In the genomic region with DNA sequence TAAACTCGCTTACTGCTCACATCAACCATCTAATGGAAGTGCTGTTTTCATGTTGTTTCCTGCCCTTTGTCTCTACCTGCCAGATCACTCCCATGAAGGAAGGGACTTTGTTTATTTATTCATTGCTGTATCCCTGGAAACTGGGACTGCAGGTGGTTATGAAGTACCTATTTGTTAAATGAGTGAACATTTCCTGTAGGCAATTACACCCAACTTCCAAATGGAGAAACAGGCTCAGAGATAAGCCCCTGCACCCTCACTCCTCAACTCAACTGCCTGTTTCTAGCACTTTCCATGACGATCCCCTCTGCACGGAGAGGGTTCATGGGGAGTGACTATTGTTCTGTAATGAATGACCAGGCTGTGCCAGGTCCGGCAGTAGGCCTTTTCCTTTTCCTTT, we compare ENCODE assay signal across 1 cellular context.
TF ChIP-seq lines count a peak whose summit lies in the region.

No MANE protein-coding gene starts in this region.

TF ChIP-seq in HepG2, 621 proteins besides CTCF, POLR2A, EP300 and RAD21 (continued from another document and continues in another):
- TF ChIP-seq, protein P1, sequence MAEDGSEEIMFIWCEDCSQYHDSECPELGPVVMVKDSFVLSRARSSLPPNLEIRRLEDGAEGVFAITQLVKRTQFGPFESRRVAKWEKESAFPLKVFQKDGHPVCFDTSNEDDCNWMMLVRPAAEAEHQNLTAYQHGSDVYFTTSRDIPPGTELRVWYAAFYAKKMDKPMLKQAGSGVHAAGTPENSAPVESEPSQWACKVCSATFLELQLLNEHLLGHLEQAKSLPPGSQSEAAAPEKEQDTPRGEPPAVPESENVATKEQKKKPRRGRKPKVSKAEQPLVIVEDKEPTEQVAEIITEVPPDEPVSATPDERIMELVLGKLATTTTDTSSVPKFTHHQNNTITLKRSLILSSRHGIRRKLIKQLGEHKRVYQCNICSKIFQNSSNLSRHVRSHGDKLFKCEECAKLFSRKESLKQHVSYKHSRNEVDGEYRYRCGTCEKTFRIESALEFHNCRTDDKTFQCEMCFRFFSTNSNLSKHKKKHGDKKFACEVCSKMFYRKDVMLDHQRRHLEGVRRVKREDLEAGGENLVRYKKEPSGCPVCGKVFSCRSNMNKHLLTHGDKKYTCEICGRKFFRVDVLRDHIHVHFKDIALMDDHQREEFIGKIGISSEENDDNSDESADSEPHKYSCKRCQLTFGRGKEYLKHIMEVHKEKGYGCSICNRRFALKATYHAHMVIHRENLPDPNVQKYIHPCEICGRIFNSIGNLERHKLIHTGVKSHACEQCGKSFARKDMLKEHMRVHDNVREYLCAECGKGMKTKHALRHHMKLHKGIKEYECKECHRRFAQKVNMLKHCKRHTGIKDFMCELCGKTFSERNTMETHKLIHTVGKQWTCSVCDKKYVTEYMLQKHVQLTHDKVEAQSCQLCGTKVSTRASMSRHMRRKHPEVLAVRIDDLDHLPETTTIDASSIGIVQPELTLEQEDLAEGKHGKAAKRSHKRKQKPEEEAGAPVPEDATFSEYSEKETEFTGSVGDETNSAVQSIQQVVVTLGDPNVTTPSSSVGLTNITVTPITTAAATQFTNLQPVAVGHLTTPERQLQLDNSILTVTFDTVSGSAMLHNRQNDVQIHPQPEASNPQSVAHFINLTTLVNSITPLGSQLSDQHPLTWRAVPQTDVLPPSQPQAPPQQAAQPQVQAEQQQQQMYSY (CRISPR knock-in tag; IDR thresholded peaks at IDR 0.05), result no peak
- TF ChIP-seq ZNF644 (CRISPR knock-in tag; IDR thresholded peaks at IDR 0.05; ENCODE audit: low read depth) (no peak), FOXA1 (IDR thresholded peaks at IDR 0.05) (no peak), FOXA1 (CRISPR knock-in tag; IDR thresholded peaks at IDR 0.05) (no peak), ZNF431 (CRISPR knock-in tag; IDR thresholded peaks at IDR 0.05; ENCODE audit: borderline replicate concordance, low read depth) (no peak), RARG (CRISPR knock-in tag; IDR thresholded peaks at IDR 0.05; ENCODE audit: low read depth) (no peak), NR1H2 (CRISPR knock-in tag; IDR thresholded peaks at IDR 0.05; ENCODE audit: borderline replicate concordance, low read depth) (no peak), MED13 (CRISPR knock-in tag; IDR thresholded peaks at IDR 0.05) (no peak), PHF21A (CRISPR knock-in tag; IDR thresholded peaks at IDR 0.05) (no peak), ZNF841 (CRISPR knock-in tag; IDR thresholded peaks at IDR 0.05; ENCODE audit: borderline replicate concordance) (no peak), FOXJ3 (CRISPR knock-in tag; IDR thresholded peaks at IDR 0.05; ENCODE audit: borderline replicate concordance) (no peak), MEIS2 (CRISPR knock-in tag; IDR thresholded peaks at IDR 0.05) (no peak), ZNF773 (CRISPR knock-in tag; IDR thresholded peaks at IDR 0.05; ENCODE audit: borderline replicate concordance) (no peak), ZNF382 (CRISPR knock-in tag; IDR thresholded peaks at IDR 0.05; ENCODE audit: borderline replicate concordance) (no peak), SAP130 (CRISPR knock-in tag; IDR thresholded peaks at IDR 0.05; ENCODE audit: low read depth) (peak; percentile 54), ZKSCAN8 (CRISPR knock-in tag; IDR thresholded peaks at IDR 0.05; ENCODE audit: borderline replicate concordance) (no peak), ZNF75D (CRISPR knock-in tag; IDR thresholded peaks at IDR 0.05; ENCODE audit: borderline replicate concordance) (no peak), ZZZ3 (CRISPR knock-in tag; IDR thresholded peaks at IDR 0.05; ENCODE audit: borderline replicate concordance) (no peak), CAMTA2 (CRISPR knock-in tag; IDR thresholded peaks at IDR 0.05; ENCODE audit: borderline replicate concordance) (no peak), ZNF446 (CRISPR knock-in tag; IDR thresholded peaks at IDR 0.05) (no peak), NRL (CRISPR knock-in tag; IDR thresholded peaks at IDR 0.05; ENCODE audit: borderline replicate concordance) (no peak), SMAD3 (CRISPR knock-in tag; IDR thresholded peaks at IDR 0.05) (no peak), ISX (CRISPR knock-in tag; conservative IDR thresholded peaks at IDR 0.05) (no peak), CEBPB (IDR thresholded peaks at IDR 0.05; ENCODE audit: borderline replicate concordance, low read depth, low read length) (no peak), ERF (CRISPR knock-in tag; IDR thresholded peaks at IDR 0.05) (no peak), NFE2 (CRISPR knock-in tag; IDR thresholded peaks at IDR 0.05) (no peak), EHMT2 (IDR thresholded peaks at IDR 0.05; ENCODE audit: borderline replicate concordance, low read depth, low read length) (0 out of 2 replicates have a peak, but pooled peaks have one; percentile 41), ZFYVE20 (CRISPR knock-in tag; IDR thresholded peaks at IDR 0.05; ENCODE audit: borderline replicate concordance, low read depth) (no peak), ZMYM4 (CRISPR knock-in tag; IDR thresholded peaks at IDR 0.05) (no peak)
- TF ChIP-seq, protein P2, sequence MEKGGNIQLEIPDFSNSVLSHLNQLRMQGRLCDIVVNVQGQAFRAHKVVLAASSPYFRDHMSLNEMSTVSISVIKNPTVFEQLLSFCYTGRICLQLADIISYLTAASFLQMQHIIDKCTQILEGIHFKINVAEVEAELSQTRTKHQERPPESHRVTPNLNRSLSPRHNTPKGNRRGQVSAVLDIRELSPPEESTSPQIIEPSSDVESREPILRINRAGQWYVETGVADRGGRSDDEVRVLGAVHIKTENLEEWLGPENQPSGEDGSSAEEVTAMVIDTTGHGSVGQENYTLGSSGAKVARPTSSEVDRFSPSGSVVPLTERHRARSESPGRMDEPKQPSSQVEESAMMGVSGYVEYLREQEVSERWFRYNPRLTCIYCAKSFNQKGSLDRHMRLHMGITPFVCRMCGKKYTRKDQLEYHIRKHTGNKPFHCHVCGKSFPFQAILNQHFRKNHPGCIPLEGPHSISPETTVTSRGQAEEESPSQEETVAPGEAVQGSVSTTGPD (CRISPR knock-in tag; IDR thresholded peaks at IDR 0.05), result no peak
- TF ChIP-seq, protein P3, sequence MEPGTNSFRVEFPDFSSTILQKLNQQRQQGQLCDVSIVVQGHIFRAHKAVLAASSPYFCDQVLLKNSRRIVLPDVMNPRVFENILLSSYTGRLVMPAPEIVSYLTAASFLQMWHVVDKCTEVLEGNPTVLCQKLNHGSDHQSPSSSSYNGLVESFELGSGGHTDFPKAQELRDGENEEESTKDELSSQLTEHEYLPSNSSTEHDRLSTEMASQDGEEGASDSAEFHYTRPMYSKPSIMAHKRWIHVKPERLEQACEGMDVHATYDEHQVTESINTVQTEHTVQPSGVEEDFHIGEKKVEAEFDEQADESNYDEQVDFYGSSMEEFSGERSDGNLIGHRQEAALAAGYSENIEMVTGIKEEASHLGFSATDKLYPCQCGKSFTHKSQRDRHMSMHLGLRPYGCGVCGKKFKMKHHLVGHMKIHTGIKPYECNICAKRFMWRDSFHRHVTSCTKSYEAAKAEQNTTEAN (CRISPR knock-in tag; conservative IDR thresholded peaks at IDR 0.05), result no peak
- TF ChIP-seq, protein P4, sequence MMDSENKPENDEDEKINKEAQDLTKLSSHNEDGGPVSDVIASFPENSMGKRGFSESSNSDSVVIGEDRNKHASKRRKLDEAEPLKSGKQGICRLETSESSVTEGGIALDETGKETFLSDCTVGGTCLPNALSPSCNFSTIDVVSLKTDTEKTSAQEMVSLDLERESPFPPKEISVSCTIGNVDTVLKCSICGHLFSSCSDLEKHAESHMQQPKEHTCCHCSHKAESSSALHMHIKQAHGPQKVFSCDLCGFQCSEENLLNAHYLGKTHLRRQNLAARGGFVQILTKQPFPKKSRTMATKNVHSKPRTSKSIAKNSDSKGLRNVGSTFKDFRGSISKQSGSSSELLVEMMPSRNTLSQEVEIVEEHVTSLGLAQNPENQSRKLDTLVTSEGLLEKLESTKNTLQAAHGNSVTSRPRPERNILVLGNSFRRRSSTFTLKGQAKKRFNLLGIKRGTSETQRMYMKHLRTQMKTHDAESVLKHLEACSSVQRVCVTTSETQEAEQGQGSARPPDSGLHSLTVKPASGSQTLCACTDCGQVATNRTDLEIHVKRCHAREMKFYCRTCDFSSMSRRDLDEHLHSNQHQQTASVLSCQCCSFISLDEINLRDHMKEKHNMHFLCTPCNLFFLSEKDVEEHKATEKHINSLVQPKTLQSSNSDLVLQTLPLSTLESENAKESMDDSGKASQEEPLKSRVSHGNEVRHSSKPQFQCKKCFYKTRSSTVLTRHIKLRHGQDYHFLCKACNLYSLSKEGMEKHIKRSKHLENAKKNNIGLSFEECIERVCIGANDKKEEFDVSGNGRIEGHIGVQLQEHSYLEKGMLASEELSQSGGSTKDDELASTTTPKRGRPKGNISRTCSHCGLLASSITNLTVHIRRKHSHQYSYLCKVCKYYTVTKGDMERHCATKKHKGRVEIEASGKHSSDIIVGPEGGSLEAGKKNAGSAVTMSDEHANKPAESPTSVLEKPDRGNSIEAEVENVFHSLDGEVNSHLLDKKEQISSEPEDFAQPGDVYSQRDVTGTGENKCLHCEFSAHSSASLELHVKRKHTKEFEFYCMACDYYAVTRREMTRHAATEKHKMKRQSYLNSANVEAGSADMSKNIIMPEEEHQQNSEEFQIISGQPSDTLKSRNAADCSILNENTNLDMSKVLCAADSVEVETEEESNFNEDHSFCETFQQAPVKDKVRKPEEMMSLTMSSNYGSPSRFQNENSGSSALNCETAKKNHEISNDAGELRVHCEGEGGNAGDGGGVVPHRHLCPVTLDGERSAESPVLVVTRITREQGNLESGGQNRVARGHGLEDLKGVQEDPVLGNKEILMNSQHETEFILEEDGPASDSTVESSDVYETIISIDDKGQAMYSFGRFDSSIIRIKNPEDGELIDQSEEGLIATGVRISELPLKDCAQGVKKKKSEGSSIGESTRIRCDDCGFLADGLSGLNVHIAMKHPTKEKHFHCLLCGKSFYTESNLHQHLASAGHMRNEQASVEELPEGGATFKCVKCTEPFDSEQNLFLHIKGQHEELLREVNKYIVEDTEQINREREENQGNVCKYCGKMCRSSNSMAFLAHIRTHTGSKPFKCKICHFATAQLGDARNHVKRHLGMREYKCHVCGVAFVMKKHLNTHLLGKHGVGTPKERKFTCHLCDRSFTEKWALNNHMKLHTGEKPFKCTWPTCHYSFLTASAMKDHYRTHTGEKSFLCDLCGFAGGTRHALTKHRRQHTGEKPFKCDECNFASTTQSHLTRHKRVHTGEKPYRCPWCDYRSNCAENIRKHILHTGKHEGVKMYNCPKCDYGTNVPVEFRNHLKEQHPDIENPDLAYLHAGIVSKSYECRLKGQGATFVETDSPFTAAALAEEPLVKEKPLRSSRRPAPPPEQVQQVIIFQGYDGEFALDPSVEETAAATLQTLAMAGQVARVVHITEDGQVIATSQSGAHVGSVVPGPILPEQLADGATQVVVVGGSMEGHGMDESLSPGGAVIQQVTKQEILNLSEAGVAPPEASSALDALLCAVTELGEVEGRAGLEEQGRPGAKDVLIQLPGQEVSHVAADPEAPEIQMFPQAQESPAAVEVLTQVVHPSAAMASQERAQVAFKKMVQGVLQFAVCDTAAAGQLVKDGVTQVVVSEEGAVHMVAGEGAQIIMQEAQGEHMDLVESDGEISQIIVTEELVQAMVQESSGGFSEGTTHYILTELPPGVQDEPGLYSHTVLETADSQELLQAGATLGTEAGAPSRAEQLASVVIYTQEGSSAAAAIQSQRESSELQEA (CRISPR knock-in tag; IDR thresholded peaks at IDR 0.05; ENCODE audit: not compliant biosample characterization), result no peak
- TF ChIP-seq, protein P5, sequence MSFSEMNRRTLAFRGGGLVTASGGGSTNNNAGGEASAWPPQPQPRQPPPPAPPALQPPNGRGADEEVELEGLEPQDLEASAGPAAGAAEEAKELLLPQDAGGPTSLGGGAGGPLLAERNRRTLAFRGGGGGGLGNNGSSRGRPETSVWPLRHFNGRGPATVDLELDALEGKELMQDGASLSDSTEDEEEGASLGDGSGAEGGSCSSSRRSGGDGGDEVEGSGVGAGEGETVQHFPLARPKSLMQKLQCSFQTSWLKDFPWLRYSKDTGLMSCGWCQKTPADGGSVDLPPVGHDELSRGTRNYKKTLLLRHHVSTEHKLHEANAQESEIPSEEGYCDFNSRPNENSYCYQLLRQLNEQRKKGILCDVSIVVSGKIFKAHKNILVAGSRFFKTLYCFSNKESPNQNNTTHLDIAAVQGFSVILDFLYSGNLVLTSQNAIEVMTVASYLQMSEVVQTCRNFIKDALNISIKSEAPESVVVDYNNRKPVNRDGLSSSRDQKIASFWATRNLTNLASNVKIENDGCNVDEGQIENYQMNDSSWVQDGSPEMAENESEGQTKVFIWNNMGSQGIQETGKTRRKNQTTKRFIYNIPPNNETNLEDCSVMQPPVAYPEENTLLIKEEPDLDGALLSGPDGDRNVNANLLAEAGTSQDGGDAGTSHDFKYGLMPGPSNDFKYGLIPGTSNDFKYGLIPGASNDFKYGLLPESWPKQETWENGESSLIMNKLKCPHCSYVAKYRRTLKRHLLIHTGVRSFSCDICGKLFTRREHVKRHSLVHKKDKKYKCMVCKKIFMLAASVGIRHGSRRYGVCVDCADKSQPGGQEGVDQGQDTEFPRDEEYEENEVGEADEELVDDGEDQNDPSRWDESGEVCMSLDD (CRISPR knock-in tag; IDR thresholded peaks at IDR 0.05; ENCODE audit: borderline replicate concordance), result no peak
- TF ChIP-seq, protein P6, sequence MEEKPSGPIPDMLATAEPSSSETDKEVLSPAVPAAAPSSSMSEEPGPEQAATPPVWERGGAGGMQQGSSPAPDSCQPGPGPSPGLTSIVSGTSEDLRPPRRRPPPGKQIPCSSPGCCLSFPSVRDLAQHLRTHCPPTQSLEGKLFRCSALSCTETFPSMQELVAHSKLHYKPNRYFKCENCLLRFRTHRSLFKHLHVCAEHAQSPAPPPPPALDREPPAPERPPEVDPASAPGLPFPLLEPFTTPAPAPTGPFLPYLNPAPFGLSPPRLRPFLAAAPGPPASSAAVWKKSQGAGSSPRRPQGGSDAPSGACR (CRISPR knock-in tag; IDR thresholded peaks at IDR 0.05), result no peak
- TF ChIP-seq, protein P7, sequence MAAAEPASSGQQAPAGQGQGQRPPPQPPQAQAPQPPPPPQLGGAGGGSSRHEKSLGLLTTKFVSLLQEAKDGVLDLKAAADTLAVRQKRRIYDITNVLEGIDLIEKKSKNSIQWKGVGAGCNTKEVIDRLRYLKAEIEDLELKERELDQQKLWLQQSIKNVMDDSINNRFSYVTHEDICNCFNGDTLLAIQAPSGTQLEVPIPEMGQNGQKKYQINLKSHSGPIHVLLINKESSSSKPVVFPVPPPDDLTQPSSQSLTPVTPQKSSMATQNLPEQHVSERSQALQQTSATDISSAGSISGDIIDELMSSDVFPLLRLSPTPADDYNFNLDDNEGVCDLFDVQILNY (CRISPR knock-in tag; conservative IDR thresholded peaks at IDR 0.05), result no peak
